Comparison of ENCODE assay signal across 1 cellular context in genomic region chr12:95724767-95725166, GRCh38.
TF ChIP-seq lines count a peak whose summit lies in the region.

No MANE protein-coding gene starts in this region.

TF ChIP-seq in HepG2, 621 proteins besides CTCF, POLR2A, EP300 and RAD21 (continued from another document):
- no peak for TF ChIP-seq ARID4A (CRISPR knock-in tag; IDR thresholded peaks at IDR 0.05; ENCODE audit: borderline replicate concordance)
